Comparison of ENCODE assay signal across 28 cellular contexts in genomic region chr6:101912266-101912665, GRCh38.
A peak's percentile ranks its signal among the peaks of the same experiment; 100 is the strongest.
DNase-seq lines count a peak whose midpoint lies in the region; ATAC-seq, FAIRE-seq and TF ChIP-seq lines count a peak whose summit lies in the region.
"Had no signal": no experiment of that assay in that cellular context is flagged by ENCODE, and none has a peak within 500 bp of the region (broad histone marks: within the 10 kb centered on the region; RNA-seq: fewer than 3 reads in every experiment).

No MANE protein-coding gene starts in this region.

- TF ChIP-seq EP300 in H1 (IDR thresholded peaks at IDR 0.05; ENCODE audit: borderline replicate concordance in 1 of 2, low read depth in 2 of 2, low read length in 2 of 2) (no peak), sigmoid colon (IDR thresholded peaks at IDR 0.05) (no peak)

- no peak for TF ChIP-seq CTCF in mammary epithelial cell (conservative IDR thresholded peaks at IDR 0.05 in 1 of 2, IDR thresholded peaks at IDR 0.05 in 1 of 2; ENCODE audit: extremely low read depth in 1 of 2, insufficient read depth in 1 of 2, low read depth in 1 of 2, low read length in 2 of 2)
- TF ChIP-seq CTCF in MCF 10A (IDR thresholded peaks at IDR 0.05; ENCODE audit: unreplicated experiment): no peak
- no peak for TF ChIP-seq CTCF in H1 (IDR thresholded peaks at IDR 0.05; ENCODE audit: control extremely low read depth in 1 of 3, insufficient read depth in 1 of 3, low read depth in 1 of 3, low read length in 3 of 3)
- no peak for TF ChIP-seq CTCF in smooth muscle cell (IDR thresholded peaks at IDR 0.05; ENCODE audit: borderline replicate concordance, insufficient read depth, poor library complexity, severe bottlenecking)
- no peak for TF ChIP-seq CTCF in GM13976 (IDR thresholded peaks at IDR 0.05; ENCODE audit: borderline replicate concordance, control extremely low read depth, extremely low read depth, insufficient read depth, missing control alignments)
- TF ChIP-seq CTCF in PC-3 (conservative IDR thresholded peaks at IDR 0.05; ENCODE audit: low read depth, low read length): no peak
- no peak for TF ChIP-seq CTCF in sigmoid colon (IDR thresholded peaks at IDR 0.05)

- H2AFZ ChIP-seq in mammary epithelial cell (ENCODE audit: low read depth, low read length) (peak overlapping the region; percentile 9), H1 (ENCODE audit: low read length) (peak overlapping the region; percentile 63; the same call in 1 of the 2 replicates), smooth muscle cell (ENCODE audit: low read depth) (peak overlapping the region; percentile 23), PC-3 (ENCODE audit: low read length) (no peak overlapping the region)
- H2AFZ ChIP-seq: GM23248 had no signal

- in situ Hi-C loops in mammary epithelial cell (cut with MboI; ENCODE audit: low sequenced_read_pairs in 2 of 2): no loop called here
- in situ Hi-C loops in SK-MEL-5 (cut with HindIII; ENCODE audit: low pct_unique_long_range_greater_than_20kb, low sequenced_read_pairs): no loop called here
- in situ Hi-C loops in GM13976 (cut with MboI; ENCODE audit: low sequenced_read_pairs, unreplicated experiment): no loop called here

- no peaks in the 10 kb centered on the region for H3K36me3 Mint-ChIP-seq in MCF 10A (ENCODE audit: insufficient read depth, unreplicated experiment)
- H3K36me3 Mint-ChIP-seq: CD14-positive monocyte; CD8-positive, alpha-beta memory T cell; IgD-negative memory B cell had no signal

- H3K4me2 ChIP-seq in mammary epithelial cell (ENCODE audit: insufficient read depth, low read depth, low read length): no peak overlapping the region
- H3K4me2 ChIP-seq in H1 (ENCODE audit: insufficient read depth in 1 of 2, low read depth in 2 of 2, low read length in 2 of 2): no peak overlapping the region
- H3K4me2 ChIP-seq in smooth muscle cell: no peak overlapping the region
- H3K4me2 ChIP-seq in PC-3 (ENCODE audit: low read length): no peak overlapping the region
- H3K4me2 ChIP-seq: KMS-11 had no signal

- no peak overlapping the region for H2BK20ac ChIP-seq in H1 (ENCODE audit: low read length)

- H3K9me2 ChIP-seq in PC-3 (replicated peaks; ENCODE audit: low read length): no peaks in the 10 kb centered on the region

- no peak overlapping the region for H3K4me3 ChIP-seq in mammary epithelial cell (replicated peaks in 1 of 3; ENCODE audit: insufficient read depth in 1 of 3, low read depth in 2 of 3, low read length in 3 of 3)
- H3K4me3 ChIP-seq in H1 (ENCODE audit: extremely low read depth in 1 of 4, insufficient read depth in 2 of 4, low read depth in 3 of 4, low read length in 4 of 4): no peak overlapping the region
- no peak overlapping the region for H3K4me3 ChIP-seq in smooth muscle cell
- no peak overlapping the region for H3K4me3 ChIP-seq in PC-3 (ENCODE audit: low read length)
- no peak overlapping the region for H3K4me3 ChIP-seq in sigmoid colon
- H3K4me3 ChIP-seq: GM23248, SJCRH30 had no signal

- H3K27ac Mint-ChIP-seq in MCF 10A (ENCODE audit: low read depth, unreplicated experiment): no peak overlapping the region
- H3K27ac Mint-ChIP-seq: CD14-positive monocyte; CD8-positive, alpha-beta memory T cell; IgD-negative memory B cell had no signal

- H3K14ac ChIP-seq in H1 (ENCODE audit: insufficient read length): no peak overlapping the region

- H4K20me1 ChIP-seq in mammary epithelial cell (ENCODE audit: insufficient read depth, low read length) (no peaks in the 10 kb centered on the region), H1 (replicated peaks in 1 of 2; ENCODE audit: control insufficient read depth in 1 of 2, insufficient read depth in 2 of 2, low read length in 2 of 2) (no peaks in the 10 kb centered on the region), smooth muscle cell (ENCODE audit: low read depth) (no peaks in the 10 kb centered on the region), PC-3 (ENCODE audit: low read length) (no peaks in the 10 kb centered on the region)

- no peak overlapping the region for H2AK5ac ChIP-seq in H1 (ENCODE audit: low read depth, low read length)

- no peaks in the 10 kb centered on the region for H3K9me3 ChIP-seq in mammary epithelial cell (replicated peaks; ENCODE audit: insufficient read depth, low read length)
- no peaks in the 10 kb centered on the region for H3K9me3 ChIP-seq in H1 (ENCODE audit: insufficient read depth in 2 of 2, low read depth in 1 of 2, low read length in 1 of 2)
- no peaks in the 10 kb centered on the region for H3K9me3 ChIP-seq in smooth muscle cell (replicated peaks; ENCODE audit: low read depth)
- H3K9me3 ChIP-seq in PC-3 (ENCODE audit: low read length): no peaks in the 10 kb centered on the region
- no peaks in the 10 kb centered on the region for H3K9me3 ChIP-seq in sigmoid colon
- H3K9me3 ChIP-seq: BE2C, SJCRH30 had no signal

- H3K18ac ChIP-seq in H1 (ENCODE audit: extremely low read depth, low read length): no peak overlapping the region

- H2BK15ac ChIP-seq in H1 (ENCODE audit: low read length): no peak overlapping the region

- H3F3A ChIP-seq in smooth muscle cell (ENCODE audit: low read depth) (no peaks in the 10 kb centered on the region), PC-3 (ENCODE audit: low read length, unreplicated experiment) (no peaks in the 10 kb centered on the region)

- no peak overlapping the region for H4K5ac ChIP-seq in H1 (ENCODE audit: insufficient read length, low read depth, low read length)

- CTCF ChIA-PET in mammary epithelial cell (lab: Charles Lee; ENCODE audit: low non-redundant PET): no interaction called here
- CTCF ChIA-PET in MCF 10A (lab: Yijun Ruan, JAX): interaction anchor here (0.6 kb wide), 1 partner anchor 16 kb away, joined by 4 read pairs; no protein-coding TSS in a partner anchor
- CTCF ChIA-PET in H1 (lab: Charles Lee; ENCODE audit: partially characterized antibody): interaction anchor here (1.5 kb wide), 1 partner anchor 12 kb away, joined by 4 read pairs; no protein-coding TSS in a partner anchor
- CTCF ChIA-PET in PC-3 (lab: Charles Lee): no interaction called here

- no peaks in the 10 kb centered on the region for H3K27me3 Mint-ChIP-seq in MCF 10A (ENCODE audit: insufficient read depth, unreplicated experiment)
- H3K27me3 Mint-ChIP-seq: CD8-positive, alpha-beta memory T cell; IgD-negative memory B cell had no signal

- POLR2A ChIA-PET in MCF 10A (lab: Yijun Ruan, JAX) (interaction anchor here (1.2 kb wide), 1 partner anchor 17 kb away, joined by 3 read pairs; no protein-coding TSS in a partner anchor), H1 (lab: Charles Lee; ENCODE audit: partially characterized antibody) (no interaction called here), PC-3 (lab: Charles Lee; ENCODE audit: unreplicated experiment) (no interaction called here)

- TF ChIP-seq POLR2A in H1 (IDR thresholded peaks at IDR 0.05; ENCODE audit: control extremely low read depth in 1 of 2, low read depth in 2 of 2, low read length in 2 of 2): no peak
- TF ChIP-seq POLR2A in sigmoid colon (IDR thresholded peaks at IDR 0.05): no peak

- H3K27ac ChIP-seq in mammary epithelial cell (ENCODE audit: insufficient read depth, low read depth, low read length): no peak overlapping the region
- no peak overlapping the region for H3K27ac ChIP-seq in H1 (ENCODE audit: low read depth, low read length)
- no peak overlapping the region for H3K27ac ChIP-seq in smooth muscle cell (ENCODE audit: low read depth)
- no peak overlapping the region for H3K27ac ChIP-seq in PC-3 (ENCODE audit: low read length)
- no peak overlapping the region for H3K27ac ChIP-seq in sigmoid colon
- H3K27ac ChIP-seq: 22Rv1, GM23248, HL-60, KMS-11, SJCRH30 had no signal

- TF ChIP-seq RAD21 in H1 (IDR thresholded peaks at IDR 0.05 in 1 of 2, conservative IDR thresholded peaks at IDR 0.05 in 1 of 2; ENCODE audit: low read depth in 2 of 2, low read length in 2 of 2): no peak

- H2BK12ac ChIP-seq in H1 (ENCODE audit: low read depth, low read length): no peak overlapping the region

- no peak overlapping the region for H3K56ac ChIP-seq in H1 (replicated peaks; ENCODE audit: insufficient read length, low read depth, low read length)

- no peak overlapping the region for H4K91ac ChIP-seq in H1 (replicated peaks; ENCODE audit: insufficient read length, low read length)

- H3K36me3 ChIP-seq in mammary epithelial cell (ENCODE audit: insufficient read depth, low read length) (no peaks in the 10 kb centered on the region), H1 (ENCODE audit: control insufficient read depth in 2 of 4, insufficient read depth in 4 of 4, low read length in 3 of 4) (no peaks in the 10 kb centered on the region), smooth muscle cell (ENCODE audit: low read depth) (no peaks in the 10 kb centered on the region), PC-3 (ENCODE audit: low read depth, low read length) (no peaks in the 10 kb centered on the region), sigmoid colon (no peaks in the 10 kb centered on the region)
- H3K36me3 ChIP-seq: BE2C, SJCRH30 had no signal

- no peaks in the 10 kb centered on the region for H3K79me1 ChIP-seq in H1 (ENCODE audit: low read depth, low read length)

- dilution Hi-C loops in mammary epithelial cell (cut with HindIII; ENCODE audit: low sequenced_read_pairs): no loop called here

- ATAC-seq in PC-3: no peak
- ATAC-seq: Right ventricle myocardium inferior had no signal

- H3K4ac ChIP-seq in H1 (replicated peaks; ENCODE audit: insufficient read length, low read depth, low read length): no peak overlapping the region

- no peak overlapping the region for H3K4me3 Mint-ChIP-seq in MCF 10A (ENCODE audit: unreplicated experiment)
- H3K4me3 Mint-ChIP-seq: CD14-positive monocyte; CD8-positive, alpha-beta memory T cell; IgD-negative memory B cell had no signal

- H3K9ac ChIP-seq in mammary epithelial cell (ENCODE audit: insufficient read depth, low read length) (no peak overlapping the region), H1 (replicated peaks in 1 of 4; ENCODE audit: extremely low read depth in 1 of 4, low read depth in 3 of 4, low read length in 3 of 4) (no peak overlapping the region), smooth muscle cell (ENCODE audit: low read depth) (no peak overlapping the region), PC-3 (ENCODE audit: low read length) (no peak overlapping the region)
- H3K9ac ChIP-seq: GM23248, KMS-11 had no signal

- 58% methylated on average over 6 of the region's 6 CpGs for WGBS in mammary epithelial cell (ENCODE audit: low coverage, missing lambda C conversion rate)
- 86% methylated on average over 6 of the region's 6 CpGs; no CpG with 5 or more reads in 1 of the 2 experiments for WGBS in H1 (ENCODE audit: extremely low coverage in 1 of 2, insufficient coverage in 1 of 2, insufficient read length in 1 of 2, insufficient replicate concordance in 2 of 2, low coverage in 1 of 2, low lambda C conversion rate in 2 of 2, missing lambda C conversion rate in 1 of 2), 2 experiments
- WGBS in smooth muscle cell (ENCODE audit: low lambda C conversion rate): 31% methylated on average over 6 of the region's 6 CpGs
- WGBS in sigmoid colon, 2 donors: 65 to 70% methylated on average over 6 of the region's 6 CpGs

- BruUV-seq in mammary epithelial cell (replicated peaks; lab: Mats Ljungman, UMichigan) (no TSS peak), MCF 10A (replicated peaks; lab: Mats Ljungman, UMichigan) (no TSS peak), PC-3 (replicated peaks; lab: Mats Ljungman, UMichigan) (no TSS peak)

- H3K4me1 ChIP-seq in mammary epithelial cell (ENCODE audit: insufficient read depth, low read length): no peaks in the 10 kb centered on the region
- no peaks in the 10 kb centered on the region for H3K4me1 ChIP-seq in H1 (replicated peaks in 1 of 4; ENCODE audit: control insufficient read depth in 3 of 4, insufficient read depth in 4 of 4, low read length in 3 of 4)
- peaks cover 8% of the 10 kb centered on the region for H3K4me1 ChIP-seq in smooth muscle cell (ENCODE audit: low read depth)
- H3K4me1 ChIP-seq in PC-3 (ENCODE audit: insufficient read depth, low read length): no peaks in the 10 kb centered on the region
- no peaks in the 10 kb centered on the region for H3K4me1 ChIP-seq in sigmoid colon
- H3K4me1 ChIP-seq: SJCRH30 had no signal

- H3K79me2 ChIP-seq in mammary epithelial cell (ENCODE audit: insufficient read depth, low read length): no peaks in the 10 kb centered on the region
- H3K79me2 ChIP-seq in H1 (ENCODE audit: control insufficient read depth in 1 of 2, insufficient read depth in 2 of 2, low read length in 2 of 2): no peaks in the 10 kb centered on the region
- no peaks in the 10 kb centered on the region for H3K79me2 ChIP-seq in smooth muscle cell (ENCODE audit: low read depth)
- no peaks in the 10 kb centered on the region for H3K79me2 ChIP-seq in PC-3 (ENCODE audit: low read length)

- H3K4me1 Mint-ChIP-seq in MCF 10A (ENCODE audit: insufficient read depth, unreplicated experiment): no peaks in the 10 kb centered on the region
- H3K4me1 Mint-ChIP-seq: CD14-positive monocyte; CD8-positive, alpha-beta memory T cell; IgD-negative memory B cell had no signal

- H3K27me3 ChIP-seq in mammary epithelial cell (ENCODE audit: insufficient read depth, low read length) (no peaks in the 10 kb centered on the region), H1 (replicated peaks in 1 of 4; ENCODE audit: control insufficient read depth in 3 of 4, extremely low read depth in 1 of 4, insufficient read depth in 3 of 4, low read length in 3 of 4) (no peaks in the 10 kb centered on the region), smooth muscle cell (ENCODE audit: low read depth) (no peaks in the 10 kb centered on the region), PC-3 (ENCODE audit: low read length) (no peaks in the 10 kb centered on the region), sigmoid colon (no peaks in the 10 kb centered on the region)
- H3K27me3 ChIP-seq: BE2C, SJCRH30 had no signal

- no peaks in the 10 kb centered on the region for H3K23me2 ChIP-seq in H1 (ENCODE audit: low read depth, low read length)

- H3K23ac ChIP-seq in H1 (ENCODE audit: insufficient read length): no peak overlapping the region

- H3K9me3 Mint-ChIP-seq in MCF 10A (ENCODE audit: unreplicated experiment): no peaks in the 10 kb centered on the region
- H3K9me3 Mint-ChIP-seq: CD14-positive monocyte, IgD-negative memory B cell had no signal

- DNase-seq in mammary epithelial cell (no peak), MCF 10A (ENCODE audit: unreplicated experiment) (no peak), SK-MEL-5 (ENCODE audit: low read depth, low spot score) (peak; percentile 64), H1 (ENCODE audit: low read depth in 1 of 2, low spot score in 2 of 2) (no peak), smooth muscle cell (lab: John Stamatoyannopoulos, UW; ENCODE audit: unreplicated experiment) (no peak), GM13976 (ENCODE audit: low spot score) (no peak), PC-3 (no peak), sigmoid colon (no peak)
- DNase-seq: ACHN; BE2C; Calu3; CD8-positive, alpha-beta memory T cell; NCI-H1092; NCI-H1417 treated with DMSO at 0.1 percent for 48 hours; NCI-H1694 treated with DMSO at 0.1 percent for 48 hours; NCI-H2081; NCI-H226; NCI-H510A; NCI-H69; SJCRH30 had no signal

- no peak for FAIRE-seq in H1 (lab: Jason Lieb, UNC)
- FAIRE-seq: GM18507 had no signal

- intact Hi-C loops in mammary epithelial cell (cut with micrococcal nuclease): no loop called here
- intact Hi-C loops in MCF 10A (cut with micrococcal nuclease): no loop called here
- intact Hi-C loops in PC-3 (cut with micrococcal nuclease): no loop called here
- intact Hi-C loops in sigmoid colon (cut with DNase I): no loop called here

- H2BK120ac ChIP-seq in H1 (replicated peaks; ENCODE audit: low read depth, low read length): no peak overlapping the region

- no peak overlapping the region for H2BK5ac ChIP-seq in H1 (ENCODE audit: low read depth, low read length)

- no peak overlapping the region for H4K8ac ChIP-seq in H1 (ENCODE audit: extremely low read depth, insufficient read depth, low read length)

Comparison
In these comparisons a context has a peak if more than half of its experiments do, and no peak if none do; other contexts are left out.
1. CTCF ChIA-PET loops: an anchor here in MCF 10A (0.6 kb wide) and H1 (1.5 kb wide); none called in mammary epithelial cell and PC-3.